In genomic region chr13:24220086-24220703, GRCh38 we compare ENCODE assay signal across 8 cellular contexts. TPM values are rescaled to one million over a fixed set of nuclear protein-coding genes. Genes with fewer than 3 reads are reported as not detected.
DNase-seq lines count a peak whose midpoint lies in the region.

No MANE protein-coding gene starts in this region.

- no peaks in the 10 kb centered on the region for H3K27me3 ChIP-seq in GM23248 (replicated peaks; ENCODE audit: insufficient read depth)

- in situ Hi-C loops in GM23248 (cut with MboI): loop anchor here (10.0 kb wide), 1 partner anchor 205 kb away; no protein-coding TSS in a partner anchor

- H3K9me3 ChIP-seq in GM23248 (ENCODE audit: low read depth): no peaks in the 10 kb centered on the region

- H3K4me3 ChIP-seq in GM23248: no peak overlapping the region

- no peak overlapping the region for H3K4me2 ChIP-seq in GM23248 (ENCODE audit: unreplicated experiment)

- DNase-seq in COR-L47 (lab: John Stamatoyannopoulos, UW) (peak; percentile 69), GM23248 (peak; percentile 92), NCI-H1092 treated with DMSO at 0.1 percent for 48 hours (lab: John Stamatoyannopoulos, UW) (peak; percentile 76), SKM-1 (lab: John Stamatoyannopoulos, UW; ENCODE audit: unreplicated experiment) (peak; percentile 69), brain pericyte (ENCODE audit: low read depth, low spot score) (peak; percentile 41), immature natural killer cell (peak; percentile 64 to 74 (median 69)), cortex of kidney (lab: John Stamatoyannopoulos, UW) (no peak)
- DNase-seq in stimulated activated CD4-positive, alpha-beta T cell treated with anti-CD3 and anti-CD28 coated beads, Interleukin-1b, Interleukin-23, amount 100 ng/mL, for 24 hours (ENCODE audit: low read depth in 4 of 4, low spot score in 1 of 4): peak; percentile 20 to 48 (median 24)

- peaks cover 0 to 3% (median 0%) of the 10 kb centered on the region in 3 donors for H3K27me3 Mint-ChIP-seq in immature natural killer cell (ENCODE audit: low read depth in 3 of 3)

- H3K36me3 ChIP-seq in GM23248 (ENCODE audit: low read depth): no peaks in the 10 kb centered on the region

- no peaks in the 10 kb centered on the region for H4K20me1 ChIP-seq in GM23248 (ENCODE audit: insufficient read depth)

- H3K9ac ChIP-seq in GM23248: no peak overlapping the region

- H2AFZ ChIP-seq in GM23248: no peak overlapping the region

- H3K4me3 Mint-ChIP-seq in immature natural killer cell: no peak overlapping the region

- no peaks in the 10 kb centered on the region for H3K9me2 ChIP-seq in GM23248 (ENCODE audit: insufficient read depth)

- H3K9me3 Mint-ChIP-seq in immature natural killer cell: no peaks in the 10 kb centered on the region

- 39 to 43% methylated on average over 6 of the region's 6 CpGs for WGBS in GM23248 (ENCODE audit: low coverage in 1 of 2, low lambda C conversion rate in 2 of 2, missing lambda C conversion rate in 2 of 2), 2 experiments

- H3K4me1 Mint-ChIP-seq in immature natural killer cell: peaks cover 39 to 45% of the 10 kb centered on the region in 2 donors

- 0 out of 2 replicates have a peak, but pooled peaks cover 4% of the 10 kb centered on the region for H3K79me2 ChIP-seq in GM23248 (ENCODE audit: insufficient read depth)

- no peak overlapping the region for H3K27ac ChIP-seq in GM23248

- H3F3A ChIP-seq in GM23248 (ENCODE audit: insufficient read depth): no peaks in the 10 kb centered on the region

- H3K36me3 Mint-ChIP-seq in immature natural killer cell: no peaks in the 10 kb centered on the region

- 0 out of 2 replicates have a peak, but pooled peaks cover 5% of the 10 kb centered on the region for H3K4me1 ChIP-seq in GM23248 (ENCODE audit: insufficient read depth)

- peak overlapping the region in 1 of 6 donors; percentile 38 for H3K27ac Mint-ChIP-seq in immature natural killer cell

RNA-seq across cellular contexts. Expression of gene SPATA13, which starts 59.7 kb away (rescaled TPM):
- total RNA-seq in GM23248 (2014; rRNA removed; shearing (Covaris generic)): 4.6 and 7.6 TPM in 2 replicates
- polyA plus RNA-seq in GM23248 (2016; fragmentation: Nextera tagmentation; extraction: Ambion mirVana) (2.4 and 4.1 TPM in 2 replicates), immature natural killer cell (100 to 1,000 TPM in 1 of 3 donors, 10 to 100 TPM in 2; 19.0 to 112 (median 65.6) TPM)
